ENCODE assay signal across 8 cellular contexts in the genomic region with DNA sequence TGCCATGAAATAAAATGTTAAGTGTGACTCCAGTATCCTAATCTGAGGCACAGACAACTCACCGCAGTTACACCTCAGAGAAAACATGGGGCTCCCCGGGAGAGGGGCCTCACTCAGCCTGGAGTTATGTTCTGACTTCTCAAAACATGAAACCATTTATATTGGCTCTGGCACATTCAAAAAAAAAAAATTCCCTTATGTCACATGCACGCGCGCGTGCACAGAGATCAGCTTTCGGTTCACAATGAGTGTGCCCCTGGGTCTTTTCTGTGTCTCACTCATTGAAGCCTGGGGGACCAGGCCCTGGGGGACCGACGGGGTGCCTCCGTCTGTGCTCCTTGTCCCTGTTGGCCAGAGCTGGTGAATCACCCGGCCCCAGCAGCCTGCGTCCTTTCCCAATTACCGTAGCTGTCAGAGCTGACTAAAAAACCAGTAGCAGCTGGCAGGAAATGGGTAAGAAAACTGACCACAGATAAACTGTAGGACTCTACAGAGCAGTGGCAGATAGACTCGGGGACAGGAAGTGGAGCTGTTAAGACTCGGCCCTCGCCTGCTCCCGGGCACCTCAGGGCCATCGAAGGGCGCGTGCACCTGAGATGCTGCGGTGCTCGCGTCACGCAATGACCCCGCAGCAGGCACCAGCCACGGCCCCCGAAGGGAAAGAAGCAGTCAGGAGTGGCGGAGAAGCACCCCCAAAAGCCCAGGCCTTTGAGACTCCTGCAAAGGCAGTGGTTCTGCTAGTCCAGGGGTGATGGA.
DNase-seq lines count a peak whose midpoint lies in the region; ATAC-seq and TF ChIP-seq lines count a peak whose summit lies in the region.

No MANE protein-coding gene starts in this region.

- TF ChIP-seq CTCF in DND-41 (IDR thresholded peaks at IDR 0.05; ENCODE audit: borderline replicate concordance, extremely low read depth, low read length, poor library complexity, severe bottlenecking) (no peak), breast epithelium (IDR thresholded peaks at IDR 0.05) (no peak), testis (IDR thresholded peaks at IDR 0.05) (no peak)

- H3K4me2 ChIP-seq in DND-41 (ENCODE audit: insufficient read depth, low read length), result peak overlapping the region; percentile 39

- TF ChIP-seq POLR2A in breast epithelium (IDR thresholded peaks at IDR 0.05) (no peak), testis (IDR thresholded peaks at IDR 0.05) (no peak)

- H3K9ac ChIP-seq in DND-41 (ENCODE audit: low read depth, low read length), result peak overlapping the region; percentile 56

- peak overlapping the region in 1 of 2 experiments; percentile 26; a peak in 1 of 4 replicates for H3K4me3 ChIP-seq in DND-41 (ENCODE audit: low read depth in 1 of 2, low read length in 2 of 2)
- H3K4me3 ChIP-seq in breast epithelium, result no peak overlapping the region
- no peak overlapping the region for H3K4me3 ChIP-seq in testis

- intact Hi-C loops in breast epithelium (cut with DNase I; ENCODE audit: low total_unique reads) (no loop called here), testis (cut with DNase I; ENCODE audit: low total_unique reads) (no loop called here)

- H3K27me3 ChIP-seq in DND-41 (ENCODE audit: insufficient read depth, low read length, poor library complexity) (no peaks in the 10 kb centered on the region), breast epithelium (no peaks in the 10 kb centered on the region), testis (no peaks in the 10 kb centered on the region)

- H3K4me1 ChIP-seq in DND-41 (ENCODE audit: insufficient read depth, low read length) (peaks cover 100% of the 10 kb centered on the region), breast epithelium (peaks cover 0 to 16% of the 10 kb centered on the region in 2 donors), testis (no peaks in the 10 kb centered on the region)

- H4K20me1 ChIP-seq in DND-41 (ENCODE audit: insufficient read depth, low read length), result no peaks in the 10 kb centered on the region

- no peaks in the 10 kb centered on the region for H3K36me3 ChIP-seq in DND-41 (ENCODE audit: insufficient read depth, low read length)
- no peaks in the 10 kb centered on the region for H3K36me3 ChIP-seq in breast epithelium
- H3K36me3 ChIP-seq in testis (ENCODE audit: low read depth, missing control alignments), result no peaks in the 10 kb centered on the region

- no peaks in the 10 kb centered on the region for H3K9me3 ChIP-seq in DND-41 (ENCODE audit: insufficient read depth, low read length, severe bottlenecking)
- no peaks in the 10 kb centered on the region for H3K9me3 ChIP-seq in breast epithelium
- no peaks in the 10 kb centered on the region for H3K9me3 ChIP-seq in testis

- DNase-seq in DND-41, result peak; percentile 87
- peak; percentile 50 for DNase-seq in T-helper 22 cell (ENCODE audit: low read depth)
- no peak for DNase-seq in breast epithelium (ENCODE audit: low spot score in 2 of 2)
- DNase-seq in myocyte (ENCODE audit: low read depth), result peak; percentile 97
- peak; percentile 24 for DNase-seq in testis
- no peak for DNase-seq in NCI-H2227 treated with DMSO at 0.1 percent for 48 hours (lab: John Stamatoyannopoulos, UW)

- 81 to 86% methylated on average over 22 to 28 of the region's 28 CpGs for WGBS in testis, 2 donors

- peak overlapping the region; percentile 11; the same call in 1 of the 2 replicates for H2AFZ ChIP-seq in DND-41 (ENCODE audit: low read depth, low read length)

- ATAC-seq in DND-41 (ENCODE audit: insufficient read depth, low read depth), result peak; percentile 48
- peak; percentile 70 for ATAC-seq in GM19468 (IDR thresholded peaks at IDR 0.05; ENCODE audit: extremely low read depth, unreplicated experiment)
- ATAC-seq in HG03558 (IDR thresholded peaks at IDR 0.05; ENCODE audit: extremely low read depth, unreplicated experiment), result peak; percentile 58

- no peaks in the 10 kb centered on the region for H3K79me2 ChIP-seq in DND-41 (ENCODE audit: insufficient read depth, low read length)

- H3K27ac ChIP-seq in DND-41 (ENCODE audit: low read length) (peak overlapping the region; percentile 100), breast epithelium (peak overlapping the region; percentile 17 to 55), testis (no peak overlapping the region)

Comparison
In these comparisons a context has a peak if more than half of its experiments do, and no peak if none do; other contexts are left out.
1. DNase-seq: peak in DND-41 (single experiment), T-helper 22 cell (single experiment), myocyte (single experiment) and testis (single experiment); none in breast epithelium (0 of 2) and NCI-H2227 treated with DMSO at 0.1 percent for 48 hours (single experiment).
2. H3K27ac ChIP-seq: peak in DND-41 (single experiment) and breast epithelium (2 of 2); none in testis (0 of 2).
3. Peak in every context shown above with its lines, with median percentiles within 50 percentile points of each other: ATAC-seq.